Comparison of ENCODE assay signal across 2 cellular contexts in genomic region chr14:104109121-104109541, GRCh38.
TF ChIP-seq lines count a peak whose summit lies in the region.

No MANE protein-coding gene starts in this region.

TF ChIP-seq in SK-N-SH, 30 proteins besides CTCF, POLR2A, EP300 and RAD21:
- TF ChIP-seq, protein P1, sequence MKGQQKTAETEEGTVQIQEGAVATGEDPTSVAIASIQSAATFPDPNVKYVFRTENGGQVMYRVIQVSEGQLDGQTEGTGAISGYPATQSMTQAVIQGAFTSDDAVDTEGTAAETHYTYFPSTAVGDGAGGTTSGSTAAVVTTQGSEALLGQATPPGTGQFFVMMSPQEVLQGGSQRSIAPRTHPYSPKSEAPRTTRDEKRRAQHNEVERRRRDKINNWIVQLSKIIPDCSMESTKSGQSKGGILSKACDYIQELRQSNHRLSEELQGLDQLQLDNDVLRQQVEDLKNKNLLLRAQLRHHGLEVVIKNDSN (IDR thresholded peaks at IDR 0.05; ENCODE audit: borderline replicate concordance, low read depth): no peak
- TF ChIP-seq MXI1 (IDR thresholded peaks at IDR 0.05; ENCODE audit: low read depth, low read length) (no peak), ZBTB33 (IDR thresholded peaks at IDR 0.05; ENCODE audit: borderline replicate concordance, low read depth) (no peak), YY1 (IDR thresholded peaks at IDR 0.05; ENCODE audit: low read depth) (no peak), RXRA (IDR thresholded peaks at IDR 0.05; ENCODE audit: borderline replicate concordance, low read depth) (no peak), FOXM1 (IDR thresholded peaks at IDR 0.05; ENCODE audit: low read depth) (no peak), GATA2 (CRISPR knock-in tag; IDR thresholded peaks at IDR 0.05) (no peak), NFIC (IDR thresholded peaks at IDR 0.05; ENCODE audit: borderline replicate concordance) (no peak), RFX5 (IDR thresholded peaks at IDR 0.05; ENCODE audit: low read length) (no peak), MEF2A (IDR thresholded peaks at IDR 0.05; ENCODE audit: borderline replicate concordance, low read depth) (no peak), POLR2AphosphoS5 (IDR thresholded peaks at IDR 0.05; ENCODE audit: low read depth, low read length) (no peak), EZH2phosphoT487 (IDR thresholded peaks at IDR 0.05; ENCODE audit: borderline replicate concordance, low read depth) (no peak), SIN3A (IDR thresholded peaks at IDR 0.05; ENCODE audit: borderline replicate concordance, low read depth, low read length) (no peak), TAF1 (IDR thresholded peaks at IDR 0.05; ENCODE audit: borderline replicate concordance, low read depth, low read length) (no peak), IRF3 (IDR thresholded peaks at IDR 0.05; ENCODE audit: low read depth, low read length) (no peak), TCF12 (IDR thresholded peaks at IDR 0.05) (no peak), ELF1 (IDR thresholded peaks at IDR 0.05) (no peak), FOXJ3 (CRISPR knock-in tag; IDR thresholded peaks at IDR 0.05) (no peak)
- TF ChIP-seq, protein P2, sequence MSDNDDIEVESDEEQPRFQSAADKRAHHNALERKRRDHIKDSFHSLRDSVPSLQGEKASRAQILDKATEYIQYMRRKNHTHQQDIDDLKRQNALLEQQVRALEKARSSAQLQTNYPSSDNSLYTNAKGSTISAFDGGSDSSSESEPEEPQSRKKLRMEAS (IDR thresholded peaks at IDR 0.05; ENCODE audit: low read depth): no peak

TF ChIP-seq in SK-N-SH treated with all-trans-retinoic acid at 6 μM for 48 hours, 23 proteins besides CTCF, POLR2A, EP300 and RAD21:
- no peak for TF ChIP-seq RARB (CRISPR knock-in tag; IDR thresholded peaks at IDR 0.05)
